ENCODE assay signal across 8 cellular contexts in the genomic region with DNA sequence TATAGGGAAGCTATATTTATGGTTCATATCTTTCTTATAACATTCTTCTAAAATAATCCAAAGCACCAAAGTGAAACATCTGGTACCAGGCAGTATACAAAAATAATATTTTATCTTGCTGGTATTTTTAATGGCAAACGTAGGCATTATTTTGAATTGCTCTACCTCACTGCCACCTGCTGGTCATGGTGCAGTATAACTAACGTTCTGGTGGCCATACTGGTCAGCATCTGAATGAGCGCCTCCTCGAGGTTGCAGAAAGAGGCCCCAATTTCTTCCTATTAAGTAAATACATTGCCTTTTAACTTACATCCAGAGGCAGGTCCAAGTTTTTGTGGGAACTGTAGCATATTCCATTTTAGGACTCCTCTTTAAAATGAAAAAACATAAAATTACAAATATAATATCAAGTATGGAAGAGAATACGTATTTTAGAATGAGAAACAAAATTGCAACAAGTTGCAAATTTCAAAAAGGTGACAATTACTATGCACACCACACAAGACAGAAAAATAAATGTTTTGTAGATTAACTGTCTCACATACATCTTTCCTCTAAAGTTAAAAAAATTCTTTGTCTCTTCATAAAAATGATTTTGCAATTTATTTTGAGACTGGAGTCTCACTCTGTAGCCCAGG. TPM values are rescaled to one million over a fixed set of nuclear protein-coding genes. Genes with fewer than 3 reads are reported as not detected.
DNase-seq lines count a peak whose midpoint lies in the region; ATAC-seq, FAIRE-seq and TF ChIP-seq lines count a peak whose summit lies in the region.

No MANE protein-coding gene starts in this region.

- H3K9me3 ChIP-seq in CD4-positive, alpha-beta memory T cell (ENCODE audit: control insufficient read depth in 1 of 2, low read length in 2 of 2), result no peaks in the 10 kb centered on the region
- no peaks in the 10 kb centered on the region for H3K9me3 ChIP-seq in liver (ENCODE audit: control insufficient read depth in 4 of 4, low read length in 3 of 4)

- 19% methylated on average over 5 of the region's 5 CpGs for WGBS in liver

- H3K36me3 Mint-ChIP-seq in CD4-positive, alpha-beta memory T cell, result no peaks in the 10 kb centered on the region
- H3K36me3 Mint-ChIP-seq in activated CD4-positive, alpha-beta T cell treated with anti-CD3 and anti-CD28 coated beads for 36 hours (ENCODE audit: low read depth), result no peaks in the 10 kb centered on the region

- no peaks in the 10 kb centered on the region for H3K36me3 ChIP-seq in CD4-positive, alpha-beta memory T cell (ENCODE audit: insufficient read depth, low read length)
- H3K36me3 ChIP-seq in liver (ENCODE audit: control insufficient read depth in 4 of 4, insufficient read depth in 3 of 4, low read depth in 1 of 4, low read length in 3 of 4), result no peaks in the 10 kb centered on the region

- H3K27me3 ChIP-seq in CD4-positive, alpha-beta memory T cell (ENCODE audit: insufficient read depth, low read length), result no peaks in the 10 kb centered on the region
- no peaks in the 10 kb centered on the region for H3K27me3 ChIP-seq in liver (ENCODE audit: control insufficient read depth in 4 of 4, insufficient read depth in 4 of 4, low read length in 3 of 4)

- peaks cover 1 to 4% of the 10 kb centered on the region in 2 donors for H3K27me3 Mint-ChIP-seq in CD4-positive, alpha-beta memory T cell
- no peaks in the 10 kb centered on the region for H3K27me3 Mint-ChIP-seq in activated CD4-positive, alpha-beta T cell treated with anti-CD3 and anti-CD28 coated beads for 36 hours

- H3K9ac ChIP-seq in liver (ENCODE audit: low read depth in 1 of 2, low read length in 2 of 2), result no peak overlapping the region

- H3K4me3 ChIP-seq in CD4-positive, alpha-beta memory T cell (ENCODE audit: low read length in 2 of 2), result no peak overlapping the region
- no peak overlapping the region for H3K4me3 ChIP-seq in liver (ENCODE audit: low read depth in 1 of 3, low read length in 3 of 3)

- POLR2A ChIA-PET in CD4-positive, alpha-beta memory T cell (lab: Charles Lee; ENCODE audit: partially characterized antibody), result interaction anchor here (1.0 kb wide), 1 partner anchor 59 kb away, joined by 4 read pairs; no protein-coding TSS in a partner anchor
- POLR2A ChIA-PET in activated CD4-positive, alpha-beta T cell treated with anti-CD3 and anti-CD28 coated beads for 36 hours (lab: Charles Lee), result no interaction called here

- FAIRE-seq in colon (lab: Jason Lieb, UNC), result peak; percentile 66

- DNase-seq in CD4-positive, alpha-beta memory T cell, result peak; percentile 75 to 79 (median 76)
- DNase-seq in NCI-H524 treated with DMSO at 0.1 percent for 48 hours (lab: John Stamatoyannopoulos, UW), result peak; percentile 49
- peak; percentile 86 for DNase-seq in activated CD4-positive, alpha-beta T cell treated with anti-CD3 and anti-CD28 coated beads for 36 hours
- peak; percentile 45 to 73 (median 48) for DNase-seq in stimulated activated CD4-positive, alpha-beta T cell treated with anti-CD3 and anti-CD28 coated beads, TNF-alpha, amount 100 ng/mL, for 48 hours (ENCODE audit: low read depth in 3 of 3)

- H3K27ac ChIP-seq in CD4-positive, alpha-beta memory T cell (ENCODE audit: low read depth, low read length), result no peak overlapping the region
- no peak overlapping the region for H3K27ac ChIP-seq in liver (ENCODE audit: low read depth in 1 of 2, low read length in 2 of 2)

- H3K9me3 Mint-ChIP-seq in CD4-positive, alpha-beta memory T cell, result no peaks in the 10 kb centered on the region
- no peaks in the 10 kb centered on the region for H3K9me3 Mint-ChIP-seq in activated CD4-positive, alpha-beta T cell treated with anti-CD3 and anti-CD28 coated beads for 36 hours (ENCODE audit: low read depth)

- intact Hi-C loops in CD4-positive, alpha-beta memory T cell (cut with micrococcal nuclease), result loop anchor here (1.0 to 10.0 kb wide), 7 partner anchors 57 to 647 kb away; a partner anchor contains a TSS
- intact Hi-C loops in activated CD4-positive, alpha-beta T cell treated with anti-CD3 and anti-CD28 coated beads for 36 hours (cut with DNase I, micrococcal nuclease), result loop anchor here (1.0 to 10.0 kb wide), 9 partner anchors 54 to 646 kb away; a partner anchor contains a TSS

- H3K4me3 Mint-ChIP-seq in CD4-positive, alpha-beta memory T cell, result no peak overlapping the region
- no peak overlapping the region for H3K4me3 Mint-ChIP-seq in activated CD4-positive, alpha-beta T cell treated with anti-CD3 and anti-CD28 coated beads for 36 hours

- TF ChIP-seq RAD21 in liver (IDR thresholded peaks at IDR 0.05), result peak; percentile 99

- no peak overlapping the region for H3K27ac Mint-ChIP-seq in CD4-positive, alpha-beta memory T cell
- no peak overlapping the region for H3K27ac Mint-ChIP-seq in activated CD4-positive, alpha-beta T cell treated with anti-CD3 and anti-CD28 coated beads for 36 hours

- TF ChIP-seq CTCF in liver (IDR thresholded peaks at IDR 0.05; ENCODE audit: low read depth, low read length, missing input control), result peak; percentile 98

- H3K4me1 ChIP-seq in CD4-positive, alpha-beta memory T cell (ENCODE audit: insufficient read depth, low read length), result no peaks in the 10 kb centered on the region
- H3K4me1 ChIP-seq in liver (ENCODE audit: control insufficient read depth in 4 of 4, insufficient read depth in 4 of 4, low read length in 3 of 4), result no peaks in the 10 kb centered on the region

- ATAC-seq in GM19351 (IDR thresholded peaks at IDR 0.05; ENCODE audit: unreplicated experiment) (peak; percentile 91), HG03460 (IDR thresholded peaks at IDR 0.05; ENCODE audit: unreplicated experiment) (peak; percentile 90)
- ATAC-seq in activated CD4-positive, alpha-beta T cell treated with anti-CD3 and anti-CD28 coated beads for 36 hours, result peak; percentile 89

- CTCF ChIA-PET in CD4-positive, alpha-beta memory T cell (lab: Charles Lee; ENCODE audit: partially characterized antibody), result interaction anchor here (0.7 to 8.7 kb wide), 13 partner anchors 11 to 517 kb away, joined by 3 to 94 read pairs (median 3); a partner anchor contains a TSS
- CTCF ChIA-PET in activated CD4-positive, alpha-beta T cell treated with anti-CD3 and anti-CD28 coated beads for 36 hours (lab: Charles Lee), result interaction anchor here (0.5 to 4.0 kb wide), 14 partner anchors 16 to 517 kb away, joined by 3 to 16 read pairs (median 4); a partner anchor contains a TSS

- no peaks in the 10 kb centered on the region for H3K4me1 Mint-ChIP-seq in CD4-positive, alpha-beta memory T cell
- no peaks in the 10 kb centered on the region for H3K4me1 Mint-ChIP-seq in activated CD4-positive, alpha-beta T cell treated with anti-CD3 and anti-CD28 coated beads for 36 hours

TF ChIP-seq in liver, 16 proteins besides CTCF, POLR2A, EP300 and RAD21:
- TF ChIP-seq RXRA (IDR thresholded peaks at IDR 0.05) (peak in 1 of 2 donors; percentile 33), FOXA2 (IDR thresholded peaks at IDR 0.05) (peak; percentile 28), SP1 (IDR thresholded peaks at IDR 0.05) (no peak), NR2F2 (IDR thresholded peaks at IDR 0.05) (no peak), YY1 (IDR thresholded peaks at IDR 0.05) (peak; percentile 43)
TF ChIP-seq in liver: peak in this region for 3.

RNA-seq across cellular contexts. Expression of a gene that starts 22.9 kb away (rescaled TPM):
- not detected for total RNA-seq in CD4-positive, alpha-beta memory T cell
- polyA plus RNA-seq in CD4-positive, alpha-beta memory T cell, result not detected
- total RNA-seq in activated CD4-positive, alpha-beta T cell treated with anti-CD3 and anti-CD28 coated beads for 36 hours, result not detected
- total RNA-seq in liver, result under 1 TPM in 1 of 2 donors, not detected in 1; 0.08 TPM
- under 1 TPM; 0.10 to 0.13 TPM for polyA plus RNA-seq in liver

RNA-seq across cellular contexts. Expression of a gene that starts 56.6 kb away (rescaled TPM):
- 100 to 1,000 TPM; 102 to 108 TPM for total RNA-seq in CD4-positive, alpha-beta memory T cell
- polyA plus RNA-seq in CD4-positive, alpha-beta memory T cell, result 100 to 1,000 TPM; 192 to 245 TPM
- total RNA-seq in activated CD4-positive, alpha-beta T cell treated with anti-CD3 and anti-CD28 coated beads for 36 hours, result 10 to 100 TPM; 83.6 to 97.4 TPM
- total RNA-seq in liver, result 10 to 100 TPM in 1 of 2 donors, 1 to 10 TPM in 1; 8.5 to 12.2 TPM
- 100 to 1,000 TPM in 1 of 2 donors, 10 to 100 TPM in 1; 40.8 to 159 TPM for polyA plus RNA-seq in liver

Comparison
In these comparisons a context has a peak if more than half of its experiments do, and no peak if none do; other contexts are left out.
1. RNA of a gene that starts 56.6 kb away (total RNA-seq): 102 to 108 TPM in CD4-positive, alpha-beta memory T cell and 83.6 to 97.4 TPM in activated CD4-positive, alpha-beta T cell treated with anti-CD3 and anti-CD28 coated beads for 36 hours; 8.5 to 12.2 TPM in liver; every median in the first group is over 4 times any median in the second.
2. Peak in every context shown above with its lines, with median percentiles within 50 percentile points of each other: DNase-seq and ATAC-seq.